Comparison of ENCODE assay signal across 8 cellular contexts in the genomic region with DNA sequence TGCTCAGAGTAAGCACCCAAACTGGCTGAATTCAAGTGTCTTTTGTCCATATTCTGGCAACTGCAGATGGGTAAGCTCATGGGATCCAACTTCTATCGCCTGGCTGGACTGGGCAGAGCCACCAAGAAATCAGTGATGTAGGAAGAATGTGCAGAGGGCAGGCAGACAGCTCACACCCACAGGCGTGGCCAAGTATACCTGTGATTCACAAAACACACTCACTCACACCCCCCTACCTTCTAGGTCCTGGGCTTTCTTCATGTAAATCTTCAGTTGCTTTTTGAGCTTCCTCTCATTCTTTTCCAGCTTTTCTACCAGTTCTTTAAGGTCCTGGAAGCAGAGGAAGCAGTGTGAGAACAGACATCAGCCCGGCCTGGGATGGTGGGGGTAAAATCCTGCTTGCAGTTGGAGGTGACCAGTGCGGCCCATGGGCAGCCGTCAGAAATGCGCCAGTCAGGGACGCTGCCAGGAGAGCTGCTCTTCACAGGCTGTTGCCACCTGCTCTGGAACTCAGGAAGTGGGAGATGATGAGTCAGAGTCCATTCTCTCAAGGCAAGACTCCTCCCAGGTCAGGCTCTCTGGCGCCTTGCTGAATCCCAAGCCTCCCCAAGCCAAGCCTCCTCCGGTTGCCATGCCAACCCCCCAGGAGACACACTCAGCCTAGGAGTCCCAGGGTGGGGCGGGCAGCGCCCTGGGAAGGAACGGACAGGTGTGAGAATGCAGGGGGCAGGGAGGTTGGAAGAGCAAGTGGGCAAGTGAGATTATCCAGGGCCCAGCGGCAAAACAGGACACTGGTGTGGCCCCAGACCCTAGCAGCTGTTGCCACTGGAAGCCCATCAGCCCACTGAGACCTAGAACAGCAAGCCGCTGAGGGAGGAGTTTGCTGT. TPM values are rescaled to one million over a fixed set of nuclear protein-coding genes. Genes with fewer than 3 reads are reported as not detected.
DNase-seq lines count a peak whose midpoint lies in the region; ATAC-seq and TF ChIP-seq lines count a peak whose summit lies in the region.

No MANE protein-coding gene starts in this region.

- peak overlapping the region in 1 of 2 donors; percentile 53 for H3K9ac ChIP-seq in mucosa of rectum (ENCODE audit: low read depth in 1 of 2, low read length in 2 of 2)

- H3K36me3 Mint-ChIP-seq in T-cell, result no peaks in the 10 kb centered on the region

- H3K27me3 Mint-ChIP-seq in T-cell, result peaks cover 16 to 23% of the 10 kb centered on the region in 2 donors

- no peaks in the 10 kb centered on the region for H3K9me3 Mint-ChIP-seq in T-cell

- no peaks in the 10 kb centered on the region for H3K27me3 ChIP-seq in mucosa of rectum (ENCODE audit: control insufficient read depth in 2 of 2, insufficient read depth in 2 of 2, low read length in 2 of 2)

- H3K4me1 Mint-ChIP-seq in T-cell, result no peaks in the 10 kb centered on the region

- peaks cover 16 to 28% of the 10 kb centered on the region in 2 donors for H3K4me1 ChIP-seq in mucosa of rectum (ENCODE audit: control insufficient read depth in 2 of 2, insufficient read depth in 2 of 2, low read length in 2 of 2)

- no peak overlapping the region for H3K4me3 Mint-ChIP-seq in T-cell

- DNase-seq in Daoy (ENCODE audit: low read depth) (peak; percentile 94), NCI-H2107 treated with DMSO at 0.1 percent for 48 hours (lab: John Stamatoyannopoulos, UW; ENCODE audit: unreplicated experiment) (peak; percentile 86), cardiac fibroblast (ENCODE audit: low read depth in 2 of 2) (peak; percentile 89 to 95), GM10248 (ENCODE audit: extremely low spot score) (no peak), T-cell (no peak), NOMO-1 treated with DMSO at 0.1 percent for 48 hours (lab: John Stamatoyannopoulos, UW; ENCODE audit: unreplicated experiment) (no peak)

- POLR2A ChIA-PET in GM10248 (lab: Yijun Ruan, JAX) (no interaction called here), T-cell (lab: Charles Lee) (interaction anchor here in 1 of 2 donors (0.7 kb wide), 1 partner anchor 478 kb away, joined by 3 read pairs; no protein-coding TSS in a partner anchor)

- no peaks in the 10 kb centered on the region for H3K9me3 ChIP-seq in mucosa of rectum (ENCODE audit: control insufficient read depth in 2 of 2, low read length in 2 of 2)

- H3K36me3 ChIP-seq in mucosa of rectum (ENCODE audit: control insufficient read depth in 2 of 2, insufficient read depth in 2 of 2, low read length in 2 of 2), result peaks cover 17 to 47% of the 10 kb centered on the region in 2 donors

- CTCF ChIA-PET in GM10248 (lab: Yijun Ruan, JAX) (interaction anchor here (2.8 to 6.6 kb wide), 2 partner anchors 9 to 339 kb away, joined by 9 to 43 read pairs; no protein-coding TSS in a partner anchor), T-cell (lab: Charles Lee) (no interaction called here)

- no peak for TF ChIP-seq CTCF in cardiac fibroblast (IDR thresholded peaks at IDR 0.05; ENCODE audit: low read depth, low read length)
- no peak for TF ChIP-seq CTCF in GM10248 (IDR thresholded peaks at IDR 0.05; ENCODE audit: control extremely low read depth, extremely low read depth, low read depth, missing control alignments)

- no peak overlapping the region for H3K4me3 ChIP-seq in cardiac fibroblast (replicated peaks in 1 of 2; ENCODE audit: low read depth in 2 of 2, low read length in 2 of 2)
- H3K4me3 ChIP-seq in mucosa of rectum (ENCODE audit: low read length in 2 of 2), result peak overlapping the region; percentile 49 to 59

- H3K27ac Mint-ChIP-seq in T-cell, result no peak overlapping the region

- peak overlapping the region; percentile 86 to 94 for H3K27ac ChIP-seq in mucosa of rectum (ENCODE audit: low read depth in 2 of 2, low read length in 2 of 2)

- no peak for ATAC-seq in GM18511 (IDR thresholded peaks at IDR 0.05; ENCODE audit: unreplicated experiment)
- no peak for ATAC-seq in T-cell (replicated peaks in 1 of 4)

RNA-seq across cellular contexts. Expression of gene ACAA2, which starts 36.2 kb away (rescaled TPM):
- total RNA-seq in Daoy (2014; rRNA removed; shearing (Covaris generic)), result 75.4 and 93.8 TPM in 2 replicates
- 10 to 100 TPM; 20.1 to 34.1 (median 28.3) TPM for total RNA-seq in T-cell

Comparison
In these comparisons a context has a peak if more than half of its experiments do, and no peak if none do; other contexts are left out.
1. DNase-seq: peak in Daoy (single experiment), NCI-H2107 treated with DMSO at 0.1 percent for 48 hours (single experiment) and cardiac fibroblast (2 of 2); none in GM10248 (single experiment), T-cell (0 of 34) and NOMO-1 treated with DMSO at 0.1 percent for 48 hours (single experiment).
2. H3K4me3 ChIP-seq: peak in mucosa of rectum (2 of 2); none in cardiac fibroblast (0 of 2).